In genomic region chr5:34656700-34657549, GRCh38 we compare ENCODE assay signal across 8 cellular contexts. TPM values are rescaled to one million over a fixed set of nuclear protein-coding genes. Genes with fewer than 3 reads are reported as not detected.
A peak's percentile ranks its signal among the peaks of the same experiment; 100 is the strongest.
DNase-seq lines count a peak whose midpoint lies in the region; ATAC-seq and TF ChIP-seq lines count a peak whose summit lies in the region.

No MANE protein-coding gene starts in this region.

- H3K9ac ChIP-seq in endodermal cell (ENCODE audit: extremely low read depth, low read length, poor library complexity, severe bottlenecking): peak overlapping the region; percentile 70

- H3K4me3 ChIP-seq in endodermal cell (ENCODE audit: low read length): peak overlapping the region; percentile 87

- WGBS in endodermal cell (ENCODE audit: insufficient coverage in 1 of 2, insufficient read length in 1 of 2), 2 experiments: 0% methylated on average over 5 to 61 of the region's 61 CpGs

- DNase-seq in 8988T: peak; percentile 55
- DNase-seq in T-helper 17 cell: peak in 1 of 3 donors; percentile 12
- peak; percentile 66 for DNase-seq in endodermal cell
- DNase-seq in myocyte (ENCODE audit: low read depth): peak; percentile 25
- no peak for DNase-seq in GF-D8 (lab: John Stamatoyannopoulos, UW)

- TF ChIP-seq CTCF in endodermal cell (conservative IDR thresholded peaks at IDR 0.05): no peak

- H3K4me1 ChIP-seq in endodermal cell (ENCODE audit: control insufficient read depth, insufficient read depth, low read length): no peaks in the 10 kb centered on the region

- no peaks in the 10 kb centered on the region for H3K27me3 ChIP-seq in endodermal cell (ENCODE audit: control insufficient read depth, insufficient read depth, low read length, poor library complexity, severe bottlenecking)

- H3K27me3 Mint-ChIP-seq in T-helper 17 cell: peaks cover 26% of the 10 kb centered on the region
- H3K27me3 Mint-ChIP-seq in endodermal cell (ENCODE audit: insufficient read depth): peaks cover 1% of the 10 kb centered on the region

- H3K9me3 ChIP-seq in T-helper 17 cell (ENCODE audit: control insufficient read depth, low read length, poor library complexity, severe bottlenecking): no peaks in the 10 kb centered on the region
- no peaks in the 10 kb centered on the region for H3K9me3 ChIP-seq in endodermal cell (ENCODE audit: control insufficient read depth, low read length)

- H3K36me3 Mint-ChIP-seq in T-helper 17 cell (ENCODE audit: low read depth) (peaks cover 3% of the 10 kb centered on the region), endodermal cell (ENCODE audit: low read depth) (peaks cover 9% of the 10 kb centered on the region)

- H3K4me1 Mint-ChIP-seq in T-helper 17 cell: peaks cover 24% of the 10 kb centered on the region
- H3K4me1 Mint-ChIP-seq in endodermal cell: peaks cover 17% of the 10 kb centered on the region

- ATAC-seq in GM18511 (IDR thresholded peaks at IDR 0.05; ENCODE audit: unreplicated experiment) (peak; percentile 20), T-helper 17 cell (peak; percentile 12), GM19035 (IDR thresholded peaks at IDR 0.05; ENCODE audit: unreplicated experiment) (no peak), GM18519 (IDR thresholded peaks at IDR 0.05; ENCODE audit: low FRiP score, unreplicated experiment) (no peak)

- no peaks in the 10 kb centered on the region for H3K9me3 Mint-ChIP-seq in endodermal cell

- H3K4me3 Mint-ChIP-seq in T-helper 17 cell (peak overlapping the region; percentile 82), endodermal cell (peak overlapping the region; percentile 81)

- peaks cover 14% of the 10 kb centered on the region for H3K36me3 ChIP-seq in endodermal cell (ENCODE audit: control insufficient read depth, insufficient read depth, low read length)

- H3K27ac ChIP-seq in endodermal cell (ENCODE audit: low read depth, low read length): peak overlapping the region; percentile 83

- H3K27ac Mint-ChIP-seq in T-helper 17 cell (no peak overlapping the region), endodermal cell (peak overlapping the region; percentile 56)

RNA-seq across cellular contexts. Expression of gene RAI14, which starts 0.8 kb away (rescaled TPM):
- total RNA-seq in T-helper 17 cell (1 to 10 TPM; 2.0 to 3.1 TPM), endodermal cell (10 to 100 TPM; 66.6 to 87.5 TPM), myocyte (17.0 and 19.0 TPM in 2 replicates)
- polyA plus RNA-seq in endodermal cell (2013, experiment 1 of 2): 68.8 TPM
- polyA plus RNA-seq in endodermal cell (2013, experiment 2 of 2): 63.3 TPM
- 54.2 TPM for polyA plus RNA-seq in myocyte (2012)

Comparison
In these comparisons a context has a peak if more than half of its experiments do, and no peak if none do; other contexts are left out.
1. ATAC-seq: peak in GM18511 (single experiment) and T-helper 17 cell (single experiment); none in GM19035 (single experiment) and GM18519 (single experiment).